ENCODE assay signal across 16 cellular contexts in genomic region chr19:41754596-41754995, GRCh38. TPM values are rescaled to one million over a fixed set of nuclear protein-coding genes. Genes with fewer than 3 reads are reported as not detected.
DNase-seq lines count a peak whose midpoint lies in the region; ATAC-seq, FAIRE-seq and TF ChIP-seq lines count a peak whose summit lies in the region.
"Had no signal": no experiment of that assay in that cellular context is flagged by ENCODE, and none has a peak within 500 bp of the region (broad histone marks: within the 10 kb centered on the region; RNA-seq: fewer than 3 reads in every experiment).

No MANE protein-coding gene starts in this region.

- ATAC-seq in left lung (no peak), HG02981 (IDR thresholded peaks at IDR 0.05; ENCODE audit: unreplicated experiment) (no peak), sciatic nerve (no peak), HepG2 (no peak)

- no peak for TF ChIP-seq POLR2A in HepG2 (IDR thresholded peaks at IDR 0.05; ENCODE audit: insufficient read depth in 1 of 2, low read depth in 2 of 2, low read length in 2 of 2)

- peaks cover 39% of the 10 kb centered on the region for H3F3A ChIP-seq in PC-9 (ENCODE audit: insufficient read depth, low read depth)

- no peaks in the 10 kb centered on the region for H3K9me3 ChIP-seq in PC-9 (ENCODE audit: insufficient read depth, low read depth)
- H3K9me3 ChIP-seq in left lung: no peaks in the 10 kb centered on the region
- H3K9me3 ChIP-seq in neutrophil: no peaks in the 10 kb centered on the region
- H3K9me3 ChIP-seq in HepG2 (ENCODE audit: low read length): no peaks in the 10 kb centered on the region
- H3K9me3 ChIP-seq: A549 had no signal

- H4K20me1 ChIP-seq in PC-9 (ENCODE audit: insufficient read depth) (no peaks in the 10 kb centered on the region), HepG2 (ENCODE audit: insufficient read depth, low read length) (no peaks in the 10 kb centered on the region)

- H3K4me3 ChIP-seq in PC-9 (peak overlapping the region; percentile 89; the same call in 1 of the 2 replicates), left lung (no peak overlapping the region), neutrophil (ENCODE audit: low read depth in 1 of 2, low read length in 1 of 2) (no peak overlapping the region), HepG2 (replicated peaks in 1 of 3; ENCODE audit: insufficient read depth in 1 of 3, low read depth in 2 of 3, low read length in 3 of 3) (no peak overlapping the region)
- H3K4me3 ChIP-seq: A549, GM23338 had no signal

- H2AFZ ChIP-seq in PC-9 (no peak overlapping the region), HepG2 (ENCODE audit: low read length) (no peak overlapping the region)
- H2AFZ ChIP-seq: GM23338 had no signal

- H3K4me1 ChIP-seq in PC-9 (replicated peaks; ENCODE audit: insufficient read depth): peaks cover 41% of the 10 kb centered on the region
- H3K4me1 ChIP-seq in left lung: peaks cover 0 to 32% of the 10 kb centered on the region in 2 donors
- H3K4me1 ChIP-seq in neutrophil (ENCODE audit: control insufficient read depth in 1 of 2, insufficient read depth in 1 of 2, low read depth in 1 of 2, low read length in 1 of 2): peaks cover 92 to 93% of the 10 kb centered on the region in 2 experiments
- H3K4me1 ChIP-seq in HepG2 (ENCODE audit: insufficient read depth, low read length): no peaks in the 10 kb centered on the region
- H3K4me1 ChIP-seq: A549 had no signal

- 0% methylated on average over 1 of the region's 1 CpG for WGBS in HepG2 (ENCODE audit: low lambda C conversion rate)

- no peaks in the 10 kb centered on the region for H3K9me2 ChIP-seq in PC-9 (ENCODE audit: insufficient read depth)

- peaks cover 51% of the 10 kb centered on the region for H3K79me2 ChIP-seq in PC-9 (ENCODE audit: low read depth)
- H3K79me2 ChIP-seq in HepG2 (ENCODE audit: insufficient read depth, low read length): no peaks in the 10 kb centered on the region

- H3K27ac ChIP-seq in PC-9 (peak overlapping the region; percentile 85), left lung (peak overlapping the region; percentile 71 to 80), neutrophil (peak overlapping the region; percentile 84), HepG2 (ENCODE audit: extremely low read length, insufficient read depth, low read length) (no peak overlapping the region)
- H3K27ac ChIP-seq: 22Rv1, A549 had no signal

- TF ChIP-seq RAD21 in HepG2 (CRISPR knock-in tag; IDR thresholded peaks at IDR 0.05): no peak

- DNase-seq in DMS79 treated with DMSO at 0.1 percent for 48 hours (lab: John Stamatoyannopoulos, UW): peak; percentile 63
- no peak for DNase-seq in DMS79 (lab: John Stamatoyannopoulos, UW)
- DNase-seq in PC-9: peak in 1 of 2 experiments; percentile 82
- DNase-seq in left lung: no peak
- DNase-seq in sciatic nerve (ENCODE audit: low spot score): no peak
- DNase-seq in HepG2 (ENCODE audit: low spot score): no peak

- CTCF ChIA-PET in PC-9 (lab: Charles Lee): interaction anchor here (0.6 to 4.2 kb wide), 9 partner anchors 9 to 209 kb away, joined by 3 to 50 read pairs (median 4); no protein-coding TSS in a partner anchor
- CTCF ChIA-PET in HepG2 (lab: Yijun Ruan, JAX; ENCODE audit: low intra/inter-chr PET ratio, low total read pairs): interaction anchor here (0.8 kb wide), 1 partner anchor 67 kb away, joined by 3 read pairs; no protein-coding TSS in a partner anchor

- no TSS peak for BruUV-seq in PC-9 (replicated peaks; lab: Mats Ljungman, UMichigan)
- BruUV-seq in HepG2 (replicated peaks; lab: Mats Ljungman, UMichigan): no TSS peak

- TF ChIP-seq CTCF in PC-9 (conservative IDR thresholded peaks at IDR 0.05): no peak
- no peak for TF ChIP-seq CTCF in left lung (IDR thresholded peaks at IDR 0.05)
- TF ChIP-seq CTCF in neutrophil (IDR thresholded peaks at IDR 0.05): no peak
- TF ChIP-seq CTCF in HepG2 (CRISPR knock-in tag; IDR thresholded peaks at IDR 0.05): no peak

- H3K27me3 ChIP-seq in PC-9 (ENCODE audit: insufficient read depth, low read depth) (no peaks in the 10 kb centered on the region), left lung (peaks cover 0 to 23% of the 10 kb centered on the region in 2 donors), neutrophil (no peaks in the 10 kb centered on the region), HepG2 (ENCODE audit: control insufficient read depth in 1 of 2, insufficient read depth in 2 of 2, low read length in 2 of 2) (peaks cover 0 to 11% of the 10 kb centered on the region in 2 experiments; a peak in 1 of 5 replicates)

- intact Hi-C loops in PC-9 (cut with micrococcal nuclease; ENCODE audit: unreplicated experiment) (loop anchor here (2.0 kb wide), 1 partner anchor 204 kb away; the partner anchor contains the start of gene RABAC1), left lung (cut with DNase I) (no loop called here), sciatic nerve (cut with DNase I) (no loop called here), HepG2 (cut with micrococcal nuclease; ENCODE audit: unreplicated experiment) (no loop called here)

- H3K4me2 ChIP-seq in PC-9 (peak overlapping the region; percentile 99), HepG2 (ENCODE audit: low read depth, low read length) (no peak overlapping the region)
- H3K4me2 ChIP-seq: A549, GM23338 had no signal

- peaks cover 30% of the 10 kb centered on the region for H3K36me3 ChIP-seq in PC-9 (ENCODE audit: low read depth)
- H3K36me3 ChIP-seq in left lung: no peaks in the 10 kb centered on the region
- no peaks in the 10 kb centered on the region for H3K36me3 ChIP-seq in neutrophil
- no peaks in the 10 kb centered on the region for H3K36me3 ChIP-seq in HepG2 (replicated peaks in 1 of 2; ENCODE audit: control insufficient read depth in 1 of 2, insufficient read depth in 2 of 2, low read length in 2 of 2)

- POLR2A ChIA-PET in PC-9 (lab: Charles Lee; ENCODE audit: unreplicated experiment) (interaction anchor here (0.6 to 1.4 kb wide), 4 partner anchors 19 to 284 kb away, joined by 6 to 10 read pairs (median 8); no protein-coding TSS in a partner anchor), HepG2 (lab: Yijun Ruan, JAX) (no interaction called here)

- in situ Hi-C loops in HepG2 (cut with HindIII; ENCODE audit: extremely low pct_ligation_motif_present, low pct_unique_long_range_greater_than_20kb): no loop called here

- no peak for FAIRE-seq in HepG2 (lab: Jason Lieb, UNC)

- TF ChIP-seq EP300 in HepG2 (IDR thresholded peaks at IDR 0.05; ENCODE audit: low read depth in 2 of 2, low read length in 2 of 2): no peak
- TF ChIP-seq EP300 in HepG2 (CRISPR knock-in tag; IDR thresholded peaks at IDR 0.05; ENCODE audit: borderline replicate concordance): no peak

- H3K9ac ChIP-seq in HepG2 (ENCODE audit: insufficient read depth, low read depth, low read length): no peak overlapping the region

RNA-seq across cellular contexts. Expression of gene CEACAM6, which starts 0.7 kb away (rescaled TPM):
- total RNA-seq in PC-9 (2021): 265 and 468 TPM in 2 replicates
- 1,000 to 10,000 TPM in 1 of 2 donors, 100 to 1,000 TPM in 1; 367 to 1,560 TPM for total RNA-seq in left lung
- total RNA-seq in sciatic nerve: 1.1 TPM
- not detected in 2 replicates for total RNA-seq in HepG2 (2016; rRNA removed; fragmentation: Illumina TruSeq; extraction: Trizol)
- not detected in 2 replicates for total RNA-seq in HepG2 (2016; cell fraction: cytosol; rRNA removed; fragmentation: Illumina TruSeq; extraction: Trizol; ENCODE audit: low read depth)
- not detected in 2 replicates for total RNA-seq in HepG2 (2016; cell fraction: insoluble cytoplasmic fraction; rRNA removed; fragmentation: Illumina TruSeq; extraction: Trizol)
- not detected in 2 replicates for total RNA-seq in HepG2 (2016; cell fraction: membrane; rRNA removed; fragmentation: Illumina TruSeq; extraction: Trizol)
- total RNA-seq in HepG2 (2016; cell fraction: nucleus; rRNA removed; fragmentation: Illumina TruSeq; extraction: Trizol): not detected in 2 replicates
- not detected in 2 replicates for polyA plus RNA-seq in HepG2 (2011; rRNA removed)
- polyA plus RNA-seq in HepG2 (2011; cell fraction: cytosol; rRNA removed): not detected in 2 replicates
- not detected in 2 replicates for polyA plus RNA-seq in HepG2 (2011; cell fraction: nucleus; rRNA removed)
- not detected in 2 replicates for polyA plus RNA-seq in HepG2 (2012)
- polyA plus RNA-seq in HepG2 (2016; cell fraction: cytosol; fragmentation: Illumina TruSeq; extraction: Trizol; ENCODE audit: low read depth): not detected in 2 replicates
- polyA plus RNA-seq in HepG2 (2016; cell fraction: insoluble cytoplasmic fraction; fragmentation: Illumina TruSeq; extraction: Trizol; ENCODE audit: low read depth): not detected in 2 replicates
- polyA plus RNA-seq in HepG2 (2016; cell fraction: membrane; fragmentation: Illumina TruSeq; extraction: Trizol; ENCODE audit: low read depth): not detected in 2 replicates
- polyA plus RNA-seq in HepG2 (2016; cell fraction: nucleus; fragmentation: Illumina TruSeq; extraction: Trizol; ENCODE audit: insufficient read depth, low read depth): not detected in 2 replicates
- polyA minus RNA-seq in HepG2 (2011; rRNA and poly(A)+ RNA removed; ENCODE audit: low replicate concordance): not detected in 2 replicates
- polyA minus RNA-seq in HepG2 (2011; cell fraction: cytosol; rRNA and poly(A)+ RNA removed): not detected in 2 replicates
- polyA minus RNA-seq in HepG2 (2011; cell fraction: nucleus; rRNA and poly(A)+ RNA removed): not detected in 2 replicates
- total RNA-seq: CD4-positive, alpha-beta memory T cell; G401; GM23338 had no signal
- polyA plus RNA-seq: BJ; CD4-positive, alpha-beta memory T cell; GM23338 had no signal

RNA-seq across cellular contexts. Expression of gene CEACAM3, which starts 41.8 kb away (rescaled TPM):
- total RNA-seq in PC-9 (2021) (not detected in 2 replicates), left lung (1 to 10 TPM in 1 of 2 donors, under 1 TPM in 1; 0.87 to 8.6 TPM), sciatic nerve (3.3 TPM), HepG2 (2016; rRNA removed; fragmentation: Illumina TruSeq; extraction: Trizol) (not detected in 2 replicates)
- not detected in 2 replicates for total RNA-seq in HepG2 (2016; cell fraction: cytosol; rRNA removed; fragmentation: Illumina TruSeq; extraction: Trizol; ENCODE audit: low read depth)
- total RNA-seq in HepG2 (2016; cell fraction: insoluble cytoplasmic fraction; rRNA removed; fragmentation: Illumina TruSeq; extraction: Trizol): not detected in 2 replicates
- total RNA-seq in HepG2 (2016; cell fraction: membrane; rRNA removed; fragmentation: Illumina TruSeq; extraction: Trizol): not detected in 2 replicates
- not detected in 2 replicates for total RNA-seq in HepG2 (2016; cell fraction: nucleus; rRNA removed; fragmentation: Illumina TruSeq; extraction: Trizol)
- polyA plus RNA-seq in HepG2 (2011; rRNA removed): not detected in 2 replicates
- not detected in 2 replicates for polyA plus RNA-seq in HepG2 (2011; cell fraction: cytosol; rRNA removed)
- not detected in 2 replicates for polyA plus RNA-seq in HepG2 (2011; cell fraction: nucleus; rRNA removed)
- not detected in 2 replicates for polyA plus RNA-seq in HepG2 (2012)
- polyA plus RNA-seq in HepG2 (2016; cell fraction: cytosol; fragmentation: Illumina TruSeq; extraction: Trizol; ENCODE audit: low read depth): not detected in 2 replicates
- not detected in 2 replicates for polyA plus RNA-seq in HepG2 (2016; cell fraction: insoluble cytoplasmic fraction; fragmentation: Illumina TruSeq; extraction: Trizol; ENCODE audit: low read depth)
- polyA plus RNA-seq in HepG2 (2016; cell fraction: membrane; fragmentation: Illumina TruSeq; extraction: Trizol; ENCODE audit: low read depth): not detected in 2 replicates
- not detected in 2 replicates for polyA plus RNA-seq in HepG2 (2016; cell fraction: nucleus; fragmentation: Illumina TruSeq; extraction: Trizol; ENCODE audit: insufficient read depth, low read depth)
- not detected in 2 replicates for polyA minus RNA-seq in HepG2 (2011; rRNA and poly(A)+ RNA removed; ENCODE audit: low replicate concordance)
- not detected in 2 replicates for polyA minus RNA-seq in HepG2 (2011; cell fraction: cytosol; rRNA and poly(A)+ RNA removed)
- not detected in 2 replicates for polyA minus RNA-seq in HepG2 (2011; cell fraction: nucleus; rRNA and poly(A)+ RNA removed)
- total RNA-seq: CD4-positive, alpha-beta memory T cell; G401; GM23338; HT-29 had no signal
- polyA plus RNA-seq: A549; BJ; CD4-positive, alpha-beta memory T cell; GM23338 had no signal

RNA-seq across cellular contexts. Expression of gene CEACAM5, which starts 46.2 kb away (rescaled TPM):
- total RNA-seq in PC-9 (2021): 18.1 and 23.3 TPM in 2 replicates
- total RNA-seq in left lung: 10 to 100 TPM; 21.2 to 31.1 TPM
- total RNA-seq in sciatic nerve: 0.22 TPM
- total RNA-seq in HepG2 (2016; rRNA removed; fragmentation: Illumina TruSeq; extraction: Trizol): not detected in 2 replicates
- total RNA-seq in HepG2 (2016; cell fraction: cytosol; rRNA removed; fragmentation: Illumina TruSeq; extraction: Trizol; ENCODE audit: low read depth): not detected in 2 replicates
- not detected in 2 replicates for total RNA-seq in HepG2 (2016; cell fraction: insoluble cytoplasmic fraction; rRNA removed; fragmentation: Illumina TruSeq; extraction: Trizol)
- total RNA-seq in HepG2 (2016; cell fraction: membrane; rRNA removed; fragmentation: Illumina TruSeq; extraction: Trizol): not detected in 2 replicates
- not detected in 2 replicates for total RNA-seq in HepG2 (2016; cell fraction: nucleus; rRNA removed; fragmentation: Illumina TruSeq; extraction: Trizol)
- not detected in 2 replicates for polyA plus RNA-seq in HepG2 (2011; rRNA removed)
- polyA plus RNA-seq in HepG2 (2011; cell fraction: cytosol; rRNA removed): not detected in 2 replicates
- polyA plus RNA-seq in HepG2 (2011; cell fraction: nucleus; rRNA removed): not detected in 2 replicates
- polyA plus RNA-seq in HepG2 (2012): not detected in 2 replicates
- polyA plus RNA-seq in HepG2 (2016; cell fraction: cytosol; fragmentation: Illumina TruSeq; extraction: Trizol; ENCODE audit: low read depth): not detected in 2 replicates
- polyA plus RNA-seq in HepG2 (2016; cell fraction: insoluble cytoplasmic fraction; fragmentation: Illumina TruSeq; extraction: Trizol; ENCODE audit: low read depth): not detected in 2 replicates
- not detected in 2 replicates for polyA plus RNA-seq in HepG2 (2016; cell fraction: membrane; fragmentation: Illumina TruSeq; extraction: Trizol; ENCODE audit: low read depth)
- not detected in 2 replicates for polyA plus RNA-seq in HepG2 (2016; cell fraction: nucleus; fragmentation: Illumina TruSeq; extraction: Trizol; ENCODE audit: insufficient read depth, low read depth)
- polyA minus RNA-seq in HepG2 (2011; rRNA and poly(A)+ RNA removed; ENCODE audit: low replicate concordance): not detected in 2 replicates
- polyA minus RNA-seq in HepG2 (2011; cell fraction: cytosol; rRNA and poly(A)+ RNA removed): not detected in 2 replicates
- polyA minus RNA-seq in HepG2 (2011; cell fraction: nucleus; rRNA and poly(A)+ RNA removed): not detected in 2 replicates
- total RNA-seq: CD4-positive, alpha-beta memory T cell; G401; GM23338 had no signal
- polyA plus RNA-seq: BJ; CD14-positive monocyte; CD4-positive, alpha-beta memory T cell; GM23338 had no signal

Comparison
In these comparisons a context has a peak if more than half of its experiments do, and no peak if none do; other contexts are left out.
1. RNA of gene CEACAM6, which starts 0.7 kb away (total RNA-seq): 367 to 1,560 TPM in left lung and 265 to 468 TPM in PC-9; 1.1 TPM in sciatic nerve (single experiment) and not detected in HepG2; every median in the first group is over 100 times any median in the second.
2. RNA of gene CEACAM5, which starts 46.2 kb away (total RNA-seq): 21.2 to 31.1 TPM in left lung and 18.1 to 23.3 TPM in PC-9; 0.22 TPM in sciatic nerve (single experiment) and not detected in HepG2; every median in the first group is over 10 times any median in the second.